ENCODE assay signal across 31 cellular contexts in the genomic region with DNA sequence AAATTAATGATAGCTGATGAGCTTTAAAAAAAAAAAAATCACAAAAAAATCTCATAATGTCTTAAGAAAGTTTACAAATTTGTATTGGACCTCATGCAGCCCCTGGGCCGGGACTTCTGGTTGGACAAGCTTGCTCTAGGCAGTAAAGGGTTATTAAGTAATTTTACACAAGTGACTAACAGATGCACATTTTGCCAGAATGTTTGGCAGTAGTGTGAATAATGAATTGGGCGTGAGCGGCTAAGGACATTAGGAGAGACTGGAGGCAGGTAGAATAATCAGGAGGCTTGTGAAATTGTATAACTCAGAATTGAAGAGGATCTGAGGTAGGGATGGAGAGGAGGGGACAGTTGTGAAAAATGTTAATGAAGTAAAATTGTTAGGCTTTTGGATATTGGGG. TPM values are rescaled to one million over a fixed set of nuclear protein-coding genes. Genes with fewer than 3 reads are reported as not detected.
"Had no signal": no experiment of that assay in that cellular context is flagged by ENCODE, and none has a peak within 500 bp of the region (broad histone marks: within the 10 kb centered on the region; RNA-seq: fewer than 3 reads in every experiment).

No MANE protein-coding gene starts in this region.

- DNase-seq: activated CD4-positive, alpha-beta memory T cell treated with anti-CD3 and anti-CD28 coated beads, Interleukin-2, amount 10 ng/mL, durations not matched to agents 7 days and 5 days; activated CD4-positive, alpha-beta T cell treated with anti-CD3 and anti-CD28 coated beads for 1 hour; activated CD4-positive, alpha-beta T cell treated with anti-CD3 and anti-CD28 coated beads for 4 hours; activated CD4-positive, alpha-beta T cell treated with anti-CD3 and anti-CD28 coated beads, Interleukin-2, amount 10 ng/mL, durations not matched to agents 7 days and 5 days; activated CD4-positive, alpha-beta T cell treated with anti-CD3 and anti-CD28 coated beads, Interleukin-2, amount 50 U/mL, for 4 hours; activated CD8-positive, alpha-beta memory T cell treated with anti-CD3 and anti-CD28 coated beads, Interleukin-2, amount 50 U/mL, for 48 hours; activated gamma-delta T cell; activated naive CD4-positive, alpha-beta T cell treated with Interleukin-2 at 50 U/mL for 16 hours; activated naive CD8-positive, alpha-beta T cell treated with anti-CD3 and anti-CD28 coated beads for 36 hours; activated naive CD8-positive, alpha-beta T cell treated with anti-CD3 and anti-CD28 coated beads, Interleukin-2, amount 50 U/mL, for 24 hours; activated T-cell treated with anti-CD3 and anti-CD28 coated beads for 4 hours; activated T-cell treated with anti-CD3 and anti-CD28 coated beads, Interleukin-2, amount 50 U/mL, for 24 hours; activated T-cell treated with anti-CD3 and anti-CD28 coated beads, Interleukin-2, amount 50 U/mL, for 72 hours; adrenal gland; amygdala; aorta; body of pancreas; dorsolateral prefrontal cortex; effector memory CD4-positive, alpha-beta T cell; endodermal cell; erythroblast; esophagus squamous epithelium; foreskin fibroblast; gastrocnemius medialis; glutamatergic neuron; heart left ventricle; T-helper 2 cell had no signal

- H3K27ac ChIP-seq: adrenal gland, body of pancreas, coronary artery, dorsolateral prefrontal cortex, esophagus squamous epithelium, VCaP had no signal

- ATAC-seq: activated naive CD8-positive, alpha-beta T cell treated with anti-CD3 and anti-CD28 coated beads, Interleukin-2, amount 50 U/mL, for 24 hours; activated T-cell treated with anti-CD3 and anti-CD28 coated beads, Interleukin-2, amount 50 U/mL, for 72 hours; body of pancreas; heart left ventricle; WTC11 had no signal

- H3K27me3 ChIP-seq: adrenal gland, body of pancreas, dorsolateral prefrontal cortex, esophagus squamous epithelium, gastrocnemius medialis, heart left ventricle had no signal

- H3K4me3 ChIP-seq: adrenal gland, body of pancreas, coronary artery, dorsolateral prefrontal cortex, esophagus squamous epithelium, gastrocnemius medialis, heart left ventricle had no signal

- H3K9me3 ChIP-seq: adrenal gland, body of pancreas, esophagus squamous epithelium, gastrocnemius medialis, heart left ventricle had no signal

RNA-seq across cellular contexts. Expression of a gene that starts 41.3 kb away (rescaled TPM):
- total RNA-seq: activated CD4-positive, alpha-beta T cell treated with anti-CD3 and anti-CD28 coated beads, Interleukin-2, amount 10 ng/mL, durations not matched to agents 7 days and 5 days; activated naive CD8-positive, alpha-beta T cell treated with anti-CD3 and anti-CD28 coated beads for 36 hours; activated T-cell treated with anti-CD3 and anti-CD28 coated beads, Interleukin-2, amount 50 U/mL, for 72 hours; T-helper 1 cell treated with Interleukin-12 subunit alpha and Interleukin-12 subunit beta and Interleukin-4 antibody, amounts not matched to agents 30 ng/mL and 1 ng/mL, for 36 hours had no signal
